Comparison of ENCODE assay signal across 19 cellular contexts in genomic region chr1:53076721-53077598, GRCh38. TPM values are rescaled to one million over a fixed set of nuclear protein-coding genes. Genes with fewer than 3 reads are reported as not detected.
DNase-seq lines count a peak whose midpoint lies in the region; ATAC-seq and TF ChIP-seq lines count a peak whose summit lies in the region.
"Had no signal": no experiment of that assay in that cellular context is flagged by ENCODE, and none has a peak within 500 bp of the region (broad histone marks: within the 10 kb centered on the region; RNA-seq: fewer than 3 reads in every experiment).

No MANE protein-coding gene starts in this region.

- no peak for ATAC-seq in SK-N-SH treated with all-trans-retinoic acid at 6 μM for 48 hours
- no peak for ATAC-seq in mucosa of descending colon
- ATAC-seq in upper lobe of right lung: no peak
- ATAC-seq in natural killer cell: no peak
- ATAC-seq: Panc1 had no signal

- H3K36me3 Mint-ChIP-seq in natural killer cell: no peaks in the 10 kb centered on the region

- H3K27ac ChIP-seq in SK-N-SH (ENCODE audit: low read depth in 2 of 2, low read length in 1 of 2) (no peak overlapping the region), left ventricle myocardium inferior (replicated peaks) (no peak overlapping the region), upper lobe of right lung (no peak overlapping the region)
- H3K27ac ChIP-seq: 22Rv1, KMS-11 had no signal

- H3K27me3 Mint-ChIP-seq in natural killer cell (ENCODE audit: low read depth in 2 of 2): no peaks in the 10 kb centered on the region

- no peaks in the 10 kb centered on the region for H3K79me2 ChIP-seq in SK-N-SH (ENCODE audit: insufficient read depth)

- H3K27me3 ChIP-seq in SK-N-SH (ENCODE audit: insufficient read depth): no peaks in the 10 kb centered on the region
- H3K27me3 ChIP-seq in left ventricle myocardium inferior (ENCODE audit: low read depth): no peaks in the 10 kb centered on the region
- H3K27me3 ChIP-seq in upper lobe of right lung: no peaks in the 10 kb centered on the region

- intact Hi-C loops in left ventricle myocardium inferior (cut with micrococcal nuclease): no loop called here
- intact Hi-C loops in mucosa of descending colon (cut with DNase I, micrococcal nuclease): no loop called here
- intact Hi-C loops in upper lobe of right lung (cut with DNase I): no loop called here
- intact Hi-C loops in natural killer cell (cut with micrococcal nuclease): no loop called here

- H3K4me3 ChIP-seq in SK-N-SH (ENCODE audit: low read depth in 2 of 2, low read length in 1 of 2) (no peak overlapping the region), left ventricle myocardium inferior (no peak overlapping the region), mucosa of descending colon (no peak overlapping the region), upper lobe of right lung (no peak overlapping the region)

- H3K36me3 ChIP-seq in SK-N-SH (replicated peaks in 1 of 2; ENCODE audit: control insufficient read depth in 1 of 2, insufficient read depth in 2 of 2, low read length in 1 of 2) (no peaks in the 10 kb centered on the region), left ventricle myocardium inferior (no peaks in the 10 kb centered on the region), mucosa of descending colon (ENCODE audit: low read depth) (no peaks in the 10 kb centered on the region), upper lobe of right lung (no peaks in the 10 kb centered on the region)

- H3K9me3 ChIP-seq in SK-N-SH (no peaks in the 10 kb centered on the region), left ventricle myocardium inferior (replicated peaks) (no peaks in the 10 kb centered on the region), mucosa of descending colon (no peaks in the 10 kb centered on the region), upper lobe of right lung (no peaks in the 10 kb centered on the region)

- no peaks in the 10 kb centered on the region for H4K20me1 ChIP-seq in SK-N-SH (ENCODE audit: insufficient read depth)

- no peak for TF ChIP-seq CTCF in SK-N-SH (IDR thresholded peaks at IDR 0.05)
- no peak for TF ChIP-seq CTCF in left ventricle myocardium inferior (IDR thresholded peaks at IDR 0.05; ENCODE audit: borderline replicate concordance)
- no peak for TF ChIP-seq CTCF in mucosa of descending colon (IDR thresholded peaks at IDR 0.05)
- no peak for TF ChIP-seq CTCF in upper lobe of right lung (IDR thresholded peaks at IDR 0.05)
- TF ChIP-seq CTCF in natural killer cell (IDR thresholded peaks at IDR 0.05): no peak

- peaks cover 0 to 8% of the 10 kb centered on the region in 2 donors for H3K4me1 Mint-ChIP-seq in natural killer cell

- CTCF ChIA-PET in SK-N-SH (lab: Yijun Ruan, JAX): interaction anchor here (1.1 to 2.7 kb wide), 2 partner anchors 14 to 172 kb away, joined by 3 to 7 read pairs; partner anchors contain the start of gene PODN

- no peaks in the 10 kb centered on the region for H3F3A ChIP-seq in SK-N-SH (replicated peaks; ENCODE audit: insufficient read depth)

- no peak overlapping the region for H3K4me2 ChIP-seq in SK-N-SH
- H3K4me2 ChIP-seq: KMS-11 had no signal

- H3K9ac ChIP-seq in SK-N-SH: no peak overlapping the region
- H3K9ac ChIP-seq: KMS-11 had no signal

- no peaks in the 10 kb centered on the region for H3K9me3 Mint-ChIP-seq in natural killer cell

- no peaks in the 10 kb centered on the region; a peak in 1 of 4 replicates for H3K4me1 ChIP-seq in SK-N-SH (ENCODE audit: control insufficient read depth in 1 of 2, insufficient read depth in 2 of 2, low read depth in 1 of 2, low read length in 1 of 2)
- peaks cover 9% of the 10 kb centered on the region for H3K4me1 ChIP-seq in left ventricle myocardium inferior
- H3K4me1 ChIP-seq in mucosa of descending colon (ENCODE audit: low read depth): no peaks in the 10 kb centered on the region
- no peaks in the 10 kb centered on the region for H3K4me1 ChIP-seq in upper lobe of right lung

- DNase-seq in SK-N-SH: peak; percentile 9
- DNase-seq in left ventricle myocardium inferior: peak; percentile 16
- DNase-seq in mucosa of descending colon: peak in 2 of 3 donors; percentile 16 to 26
- peak; percentile 54 for DNase-seq in upper lobe of right lung
- DNase-seq in natural killer cell: no peak
- DNase-seq in COR-L47 (lab: John Stamatoyannopoulos, UW): no peak
- no peak for DNase-seq in activated CD4-positive, CD25-positive, alpha-beta regulatory T cell treated with anti-CD3 and anti-CD28 coated beads, Interleukin-2, amount 50 U/mL, for 72 hours
- DNase-seq: DMS 273 treated with DMSO at 0.1 percent for 48 hours, NCI-H1092, NCI-H187, NCI-H446, NCI-H748 treated with DMSO at 0.1 percent for 48 hours, SIG-M5 had no signal

- no peak for TF ChIP-seq RAD21 in SK-N-SH (IDR thresholded peaks at IDR 0.05; ENCODE audit: low read length)

- WGBS in SK-N-SH (ENCODE audit: low lambda C conversion rate): 87% methylated on average over 14 of the region's 19 CpGs

- H3K4me3 Mint-ChIP-seq in natural killer cell: no peak overlapping the region

- TF ChIP-seq EP300 in SK-N-SH (IDR thresholded peaks at IDR 0.05; ENCODE audit: borderline replicate concordance in 1 of 2, low read depth in 1 of 2, low read length in 1 of 2): no peak

- H3K27ac Mint-ChIP-seq in natural killer cell: no peak overlapping the region

- no peaks in the 10 kb centered on the region for H3K9me2 ChIP-seq in SK-N-SH

- H2AFZ ChIP-seq in SK-N-SH (ENCODE audit: low read depth): no peak overlapping the region

- POLR2A ChIA-PET in SK-N-SH (lab: Yijun Ruan, JAX): no interaction called here

TF ChIP-seq in SK-N-SH, 30 proteins besides CTCF, POLR2A, EP300 and RAD21 (continues in another document):
- TF ChIP-seq USF2 (IDR thresholded peaks at IDR 0.05; ENCODE audit: borderline replicate concordance, low read depth, low read length) (no peak), SIN3A (IDR thresholded peaks at IDR 0.05; ENCODE audit: borderline replicate concordance, low read depth, low read length) (no peak), CHD2 (IDR thresholded peaks at IDR 0.05; ENCODE audit: low read length, partially characterized antibody) (no peak), ELF1 (IDR thresholded peaks at IDR 0.05) (no peak), NFIC (IDR thresholded peaks at IDR 0.05; ENCODE audit: borderline replicate concordance) (no peak), GATA2 (CRISPR knock-in tag; IDR thresholded peaks at IDR 0.05) (no peak), IRF3 (IDR thresholded peaks at IDR 0.05; ENCODE audit: low read depth, low read length) (no peak), MXI1 (IDR thresholded peaks at IDR 0.05; ENCODE audit: low read depth, low read length) (no peak), MEF2A (IDR thresholded peaks at IDR 0.05; ENCODE audit: borderline replicate concordance, low read depth) (no peak)

TF ChIP-seq in SK-N-SH treated with all-trans-retinoic acid at 6 μM for 48 hours, 23 proteins besides CTCF, POLR2A, EP300 and RAD21:
- TF ChIP-seq ZNF8 (CRISPR knock-in tag; IDR thresholded peaks at IDR 0.05) (no peak), ZNF70 (CRISPR knock-in tag; IDR thresholded peaks at IDR 0.05) (no peak), GLIS3 (CRISPR knock-in tag; IDR thresholded peaks at IDR 0.05) (no peak), OSR1 (CRISPR knock-in tag; IDR thresholded peaks at IDR 0.05) (no peak), CSDC2 (CRISPR knock-in tag; IDR thresholded peaks at IDR 0.05) (no peak), TOX (CRISPR knock-in tag; IDR thresholded peaks at IDR 0.05; ENCODE audit: borderline replicate concordance) (no peak), ISL1 (CRISPR knock-in tag; IDR thresholded peaks at IDR 0.05) (no peak), TSHZ2 (CRISPR knock-in tag; IDR thresholded peaks at IDR 0.05) (no peak), ARNTL (CRISPR knock-in tag; IDR thresholded peaks at IDR 0.05; ENCODE audit: borderline replicate concordance, low read depth) (no peak)

RNA-seq across cellular contexts. Expression of gene PODN, which starts 14.9 kb away (rescaled TPM):
- polyA plus RNA-seq in SK-N-SH (2012; rRNA removed): 2.0 and 2.9 TPM in 2 replicates
- 1.2 and 2.7 TPM in 2 replicates for polyA plus RNA-seq in SK-N-SH (2012; cell fraction: cytosol; rRNA removed)
- 6.3 TPM in 2 replicates for polyA plus RNA-seq in SK-N-SH (2012; cell fraction: nucleus; rRNA removed)
- total RNA-seq in left ventricle myocardium inferior (22.9 TPM), mucosa of descending colon (10 to 100 TPM in 2 of 3 donors, 1 to 10 TPM in 1; 5.8 to 69.2 (median 18.1) TPM), upper lobe of right lung (56.5 TPM), natural killer cell (10 to 100 TPM in 2 of 3 donors, 1 to 10 TPM in 1; 8.8 to 13.2 (median 11.2) TPM)
- total RNA-seq: Daoy, MCF 10A had no signal

Comparison
In these comparisons a context has a peak if more than half of its experiments do, and no peak if none do; other contexts are left out.
1. DNase-seq: peak in SK-N-SH (single experiment), left ventricle myocardium inferior (single experiment), mucosa of descending colon (2 of 3) and upper lobe of right lung (single experiment); none in natural killer cell (single experiment), COR-L47 (single experiment) and activated CD4-positive, CD25-positive, alpha-beta regulatory T cell treated with anti-CD3 and anti-CD28 coated beads, Interleukin-2, amount 50 U/mL, for 72 hours (single experiment).